ENCODE assay signal across 8 cellular contexts in genomic region chr11:65713212-65713969, GRCh38. TPM values are rescaled to one million over a fixed set of nuclear protein-coding genes. Genes with fewer than 3 reads are reported as not detected.
DNase-seq lines count a peak whose midpoint lies in the region; ATAC-seq and TF ChIP-seq lines count a peak whose summit lies in the region.

No MANE protein-coding gene starts in this region.

- H3K9me3 ChIP-seq in heart right ventricle: no peaks in the 10 kb centered on the region

- DNase-seq in heart right ventricle (no peak), cardiac septum (ENCODE audit: low spot score) (no peak), memory B cell (ENCODE audit: low spot score in 2 of 2) (no peak), type B pancreatic cell (ENCODE audit: extremely low spot score, unreplicated experiment) (no peak), AG08395 (ENCODE audit: low spot score) (no peak), GM13976 (ENCODE audit: low spot score) (no peak)
- DNase-seq in activated naive CD8-positive, alpha-beta T cell treated with anti-CD3 and anti-CD28 coated beads, Interleukin-2, amount 50 U/mL, for 24 hours: no peak

- no peaks in the 10 kb centered on the region for H3K27me3 ChIP-seq in heart right ventricle

- peaks cover 4 to 57% (median 39%) of the 10 kb centered on the region in 9 donors for H3K36me3 ChIP-seq in heart right ventricle

- H3K4me1 Mint-ChIP-seq in activated naive CD8-positive, alpha-beta T cell treated with anti-CD3 and anti-CD28 coated beads, Interleukin-2, amount 50 U/mL, for 24 hours: peaks cover 34% of the 10 kb centered on the region
- peaks cover 19% of the 10 kb centered on the region for H3K4me1 Mint-ChIP-seq in memory B cell
- peaks cover 9% of the 10 kb centered on the region for H3K4me1 Mint-ChIP-seq in type B pancreatic cell (ENCODE audit: unreplicated experiment)

- ATAC-seq in heart right ventricle (no peak), memory B cell (ENCODE audit: low read depth) (no peak), GM21717 (IDR thresholded peaks at IDR 0.05; ENCODE audit: unreplicated experiment) (no peak)
- no peak for ATAC-seq in activated naive CD8-positive, alpha-beta T cell treated with anti-CD3 and anti-CD28 coated beads, Interleukin-2, amount 50 U/mL, for 24 hours

- WGBS in heart right ventricle, 2 donors: 92 to 94% methylated on average over 24 of the region's 24 CpGs

- peak overlapping the region; percentile 90 for H3K4me3 Mint-ChIP-seq in activated naive CD8-positive, alpha-beta T cell treated with anti-CD3 and anti-CD28 coated beads, Interleukin-2, amount 50 U/mL, for 24 hours
- H3K4me3 Mint-ChIP-seq in memory B cell (peak overlapping the region; percentile 52), type B pancreatic cell (peak overlapping the region; percentile 79)

- H3K4me1 ChIP-seq in heart right ventricle: peaks cover 0 to 32% (median 21%) of the 10 kb centered on the region in 9 donors

- no peaks in the 10 kb centered on the region for H3K9me3 Mint-ChIP-seq in activated naive CD8-positive, alpha-beta T cell treated with anti-CD3 and anti-CD28 coated beads, Interleukin-2, amount 50 U/mL, for 24 hours
- H3K9me3 Mint-ChIP-seq in memory B cell (no peaks in the 10 kb centered on the region), type B pancreatic cell (no peaks in the 10 kb centered on the region)

- intact Hi-C loops in heart right ventricle (cut with DNase I) (loop anchor here in 5 of 10 donors (5.0 to 10.0 kb wide), 6 partner anchors 51 to 274 kb away; partner anchors contain the start of genes AP5B1 (in 1 of the 5), FIBP (in 1 of the 5) and RELA (in 1 of the 5)), cardiac septum (cut with DNase I) (loop anchor here (2.0 to 5.0 kb wide), 2 partner anchors 105 to 289 kb away; partner anchors contain the start of genes BANF1 and EIF1AD)

- peak overlapping the region; percentile 77 for H3K27ac Mint-ChIP-seq in activated naive CD8-positive, alpha-beta T cell treated with anti-CD3 and anti-CD28 coated beads, Interleukin-2, amount 50 U/mL, for 24 hours
- H3K27ac Mint-ChIP-seq in memory B cell (no peak overlapping the region), type B pancreatic cell (peak overlapping the region; percentile 43)

- peaks cover 47% of the 10 kb centered on the region for H3K36me3 Mint-ChIP-seq in activated naive CD8-positive, alpha-beta T cell treated with anti-CD3 and anti-CD28 coated beads, Interleukin-2, amount 50 U/mL, for 24 hours (ENCODE audit: low read depth)
- H3K36me3 Mint-ChIP-seq in memory B cell (peaks cover 25% of the 10 kb centered on the region), type B pancreatic cell (peaks cover 17% of the 10 kb centered on the region)

- in situ Hi-C loops in GM13976 (cut with MboI; ENCODE audit: low sequenced_read_pairs, unreplicated experiment): loop anchor here (25.0 kb wide), 1 partner anchor 274 kb away; no protein-coding TSS in a partner anchor

- TF ChIP-seq CTCF in heart right ventricle (IDR thresholded peaks at IDR 0.05) (no peak), type B pancreatic cell (conservative IDR thresholded peaks at IDR 0.05) (no peak), GM13976 (IDR thresholded peaks at IDR 0.05; ENCODE audit: borderline replicate concordance, control extremely low read depth, extremely low read depth, insufficient read depth, missing control alignments) (no peak)

- H3K27ac ChIP-seq in heart right ventricle: peak overlapping the region in 8 of 10 donors; percentile 96 to 100 (median 98)

- H3K27me3 Mint-ChIP-seq in activated naive CD8-positive, alpha-beta T cell treated with anti-CD3 and anti-CD28 coated beads, Interleukin-2, amount 50 U/mL, for 24 hours: no peaks in the 10 kb centered on the region
- H3K27me3 Mint-ChIP-seq in memory B cell (no peaks in the 10 kb centered on the region), type B pancreatic cell (no peaks in the 10 kb centered on the region)

- peak overlapping the region in 8 of 10 donors; percentile 59 to 82 (median 71) for H3K4me3 ChIP-seq in heart right ventricle

RNA-seq across cellular contexts. Expression of gene KAT5, which starts 1.3 kb away (rescaled TPM):
- total RNA-seq in heart right ventricle (10 to 100 TPM; 40.9 to 53.6 (median 44.0) TPM), cardiac septum (49.2 TPM), type B pancreatic cell (ENCODE audit: low replicate concordance) (61.7 and 77.6 TPM in 2 replicates)
- polyA plus RNA-seq in heart right ventricle: 10 to 100 TPM; 54.9 to 62.8 TPM

RNA-seq across cellular contexts. Expression of gene RNASEH2C, which starts 7.2 kb away (rescaled TPM):
- total RNA-seq in heart right ventricle: 10 to 100 TPM; 34.1 to 75.6 (median 43.5) TPM
- 100 to 1,000 TPM in 1 of 2 donors, 10 to 100 TPM in 1; 60.3 to 123 TPM for polyA plus RNA-seq in heart right ventricle
- 48.8 TPM for total RNA-seq in cardiac septum
- total RNA-seq in type B pancreatic cell (ENCODE audit: low replicate concordance): 51.7 and 69.4 TPM in 2 replicates

RNA-seq across cellular contexts. Expression of gene RELA, which starts 50.7 kb away (rescaled TPM):
- 10 to 100 TPM; 30.7 to 55.2 (median 40.0) TPM for total RNA-seq in heart right ventricle
- 10 to 100 TPM; 28.9 to 38.3 TPM for polyA plus RNA-seq in heart right ventricle
- 45.0 TPM for total RNA-seq in cardiac septum
- total RNA-seq in type B pancreatic cell (ENCODE audit: low replicate concordance): 64.8 and 80.0 TPM in 2 replicates
